24 cellular contexts compared by ENCODE assay signal in genomic region chr10:31017534-31018361, GRCh38. TPM values are rescaled to one million over a fixed set of nuclear protein-coding genes. Genes with fewer than 3 reads are reported as not detected.
A peak's percentile ranks its signal among the peaks of the same experiment; 100 is the strongest.
DNase-seq lines count a peak whose midpoint lies in the region; ATAC-seq and TF ChIP-seq lines count a peak whose summit lies in the region.
"Had no signal": no experiment of that assay in that cellular context is flagged by ENCODE, and none has a peak within 500 bp of the region (broad histone marks: within the 10 kb centered on the region; RNA-seq: fewer than 3 reads in every experiment).

No MANE protein-coding gene starts in this region.

- H3K36me3 ChIP-seq in WERI-Rb-1: no peaks in the 10 kb centered on the region
- no peaks in the 10 kb centered on the region for H3K36me3 ChIP-seq in gastroesophageal sphincter
- H3K36me3 ChIP-seq in psoas muscle (ENCODE audit: insufficient read depth in 1 of 2, low read depth in 1 of 2): no peaks in the 10 kb centered on the region
- H3K36me3 ChIP-seq: brain microvascular endothelial cell, lower lobe of right lung, MG63, neural progenitor cell had no signal

- 59 to 72% methylated on average over 4 of the region's 4 CpGs for WGBS in gastroesophageal sphincter (ENCODE audit: low coverage in 1 of 2), 2 donors
- 58 to 68% (median 62%) methylated on average over 4 of the region's 4 CpGs for WGBS in psoas muscle, 3 donors

- TF ChIP-seq EP300 in gastroesophageal sphincter (IDR thresholded peaks at IDR 0.05): no peak

- H3K27ac ChIP-seq in WERI-Rb-1 (peak overlapping the region; percentile 56), gastroesophageal sphincter (peak overlapping the region in 3 of 4 donors; percentile 1 to 24 (median 16)), psoas muscle (peak overlapping the region; percentile 71)
- H3K27ac ChIP-seq: brain microvascular endothelial cell, lower lobe of right lung, neural progenitor cell, PC-9 had no signal

- peaks cover 0 to 2% (median 0%) of the 10 kb centered on the region in 3 donors for H3K27me3 Mint-ChIP-seq in immature natural killer cell (ENCODE audit: low read depth in 3 of 3)
- H3K27me3 Mint-ChIP-seq: activated naive CD8-positive, alpha-beta T cell; CD4-positive, CD25-positive, alpha-beta regulatory T cell had no signal

- DNase-seq in WERI-Rb-1 (peak; percentile 61), psoas muscle (no peak), NCI-H1436 treated with DMSO at 0.1 percent for 48 hours (lab: John Stamatoyannopoulos, UW) (no peak), GM10266 (ENCODE audit: extremely low spot score) (no peak), immature natural killer cell (no peak)
- DNase-seq: activated CD4-positive, alpha-beta T cell treated with anti-CD3 and anti-CD28 coated beads, Interleukin-2, amount 50 U/mL, for 4 hours; activated CD4-positive, CD25-positive, alpha-beta regulatory T cell; brain microvascular endothelial cell; CD4-positive, CD25-positive, alpha-beta regulatory T cell; effector memory CD4-positive, alpha-beta T cell; lower lobe of right lung; MG63; NCI-H1417 treated with DMSO at 0.1 percent for 48 hours; NCI-H2107; NCI-H446 treated with DMSO at 0.1 percent for 48 hours; NK-92 treated with Interleukin-12 subunit alpha and Interleukin-12 subunit beta, amount 100 ng/mL, for 24 hours; PC-9; SIG-M5 had no signal

- no peaks in the 10 kb centered on the region for H3K27me3 ChIP-seq in WERI-Rb-1 (ENCODE audit: insufficient read depth, low read depth, severe bottlenecking)
- no peaks in the 10 kb centered on the region for H3K27me3 ChIP-seq in gastroesophageal sphincter
- no peaks in the 10 kb centered on the region for H3K27me3 ChIP-seq in psoas muscle (ENCODE audit: insufficient read depth in 3 of 3, low read length in 2 of 3)
- H3K27me3 ChIP-seq: brain microvascular endothelial cell, MG63, neural progenitor cell had no signal

- no peak overlapping the region for H3K4me3 ChIP-seq in WERI-Rb-1 (ENCODE audit: low read depth, low read length)
- no peak overlapping the region for H3K4me3 ChIP-seq in gastroesophageal sphincter
- H3K4me3 ChIP-seq in psoas muscle: no peak overlapping the region
- H3K4me3 ChIP-seq: K562, lower lobe of right lung, MG63, neural progenitor cell, PC-9, smooth muscle cell had no signal

- no peaks in the 10 kb centered on the region for H3K9me3 ChIP-seq in WERI-Rb-1 (ENCODE audit: severe bottlenecking)
- no peaks in the 10 kb centered on the region for H3K9me3 ChIP-seq in gastroesophageal sphincter
- no peaks in the 10 kb centered on the region for H3K9me3 ChIP-seq in psoas muscle
- H3K9me3 ChIP-seq: lower lobe of right lung, MG63 had no signal

- no peaks in the 10 kb centered on the region for H3K9me3 Mint-ChIP-seq in immature natural killer cell
- H3K9me3 Mint-ChIP-seq: neural progenitor cell had no signal

- TF ChIP-seq CTCF in WERI-Rb-1 (IDR thresholded peaks at IDR 0.05; ENCODE audit: low read depth, low read length) (no peak), gastroesophageal sphincter (IDR thresholded peaks at IDR 0.05) (no peak), psoas muscle (IDR thresholded peaks at IDR 0.05) (no peak), GM10266 (IDR thresholded peaks at IDR 0.05; ENCODE audit: control insufficient read depth, insufficient read depth, low read depth, missing control alignments) (no peak)

- no peak overlapping the region for H3K27ac Mint-ChIP-seq in immature natural killer cell
- H3K27ac Mint-ChIP-seq: activated naive CD8-positive, alpha-beta T cell; neural progenitor cell had no signal

- H3K36me3 Mint-ChIP-seq in immature natural killer cell: peaks cover 0 to 9% (median under 1%) of the 10 kb centered on the region in 3 donors
- H3K36me3 Mint-ChIP-seq: neural progenitor cell had no signal

- H3K4me1 Mint-ChIP-seq in immature natural killer cell: no peaks in the 10 kb centered on the region

- ATAC-seq in gastroesophageal sphincter (no peak), psoas muscle (peak; percentile 36 to 85 (median 72)), GM21381 (IDR thresholded peaks at IDR 0.05; ENCODE audit: unreplicated experiment) (no peak)
- ATAC-seq: K562, lower lobe of right lung had no signal

- peaks cover 0 to 40% (median 0%) of the 10 kb centered on the region in 3 donors for H3K4me1 ChIP-seq in gastroesophageal sphincter
- peaks cover 53% of the 10 kb centered on the region for H3K4me1 ChIP-seq in psoas muscle

- intact Hi-C loops in psoas muscle (cut with DNase I): no loop called here

- TF ChIP-seq POLR2A in gastroesophageal sphincter (IDR thresholded peaks at IDR 0.05): no peak

- H3K4me3 Mint-ChIP-seq in immature natural killer cell: no peak overlapping the region
- H3K4me3 Mint-ChIP-seq: activated naive CD8-positive, alpha-beta T cell; CD4-positive, CD25-positive, alpha-beta regulatory T cell had no signal

RNA-seq across cellular contexts. Expression of gene ZNF438, which starts 13.9 kb away (rescaled TPM):
- total RNA-seq in gastroesophageal sphincter: 10 to 100 TPM; 10.3 to 14.6 (median 13.6) TPM
- total RNA-seq in psoas muscle: 10 to 100 TPM; 12.3 to 27.9 (median 17.2) TPM
- 10 to 100 TPM; 17.0 to 26.1 (median 21.3) TPM for polyA plus RNA-seq in psoas muscle
- 1 to 10 TPM; 1.6 to 5.0 (median 3.4) TPM for polyA plus RNA-seq in immature natural killer cell

Comparison
In these comparisons a context has a peak if more than half of its experiments do, and no peak if none do; other contexts are left out.
1. H3K27ac ChIP-seq: peak in every context shown above with its lines; median percentile 71 in psoas muscle; 56 in WERI-Rb-1; 16 in gastroesophageal sphincter.
2. ATAC-seq: peak in psoas muscle (4 of 4); none in gastroesophageal sphincter (single experiment) and GM21381 (single experiment).